ENCODE assay signal across 22 cellular contexts in genomic region chr17:45867171-45867570, GRCh38. TPM values are rescaled to one million over a fixed set of nuclear protein-coding genes. Genes with fewer than 3 reads are reported as not detected.
DNase-seq lines count a peak whose midpoint lies in the region; ATAC-seq and TF ChIP-seq lines count a peak whose summit lies in the region.
"Had no signal": no experiment of that assay in that cellular context is flagged by ENCODE, and none has a peak within 500 bp of the region (broad histone marks: within the 10 kb centered on the region; RNA-seq: fewer than 3 reads in every experiment).

No MANE protein-coding gene starts in this region.

- H3K9me3 ChIP-seq in adrenal gland (replicated peaks in 1 of 3): no peaks in the 10 kb centered on the region
- H3K9me3 ChIP-seq: BE2C had no signal

- H3K27ac Mint-ChIP-seq in activated CD4-positive, alpha-beta T cell treated with anti-CD3 and anti-CD28 coated beads for 36 hours: no peak overlapping the region
- H3K27ac Mint-ChIP-seq: CD8-positive, alpha-beta T cell; IgD-negative memory B cell had no signal

- CTCF ChIA-PET in activated CD4-positive, alpha-beta T cell treated with anti-CD3 and anti-CD28 coated beads for 36 hours (lab: Charles Lee): interaction anchor here (1.8 kb wide), 1 partner anchor 27 kb away, joined by 7 read pairs; the partner anchor contains the start of gene MAPT

- H3K4me3 Mint-ChIP-seq in activated CD4-positive, alpha-beta T cell treated with anti-CD3 and anti-CD28 coated beads for 36 hours: no peak overlapping the region
- H3K4me3 Mint-ChIP-seq: CD8-positive, alpha-beta T cell; IgD-negative memory B cell had no signal

- no peak for TF ChIP-seq CTCF in adrenal gland (IDR thresholded peaks at IDR 0.05)

- no peaks in the 10 kb centered on the region for H3K36me3 Mint-ChIP-seq in activated CD4-positive, alpha-beta T cell treated with anti-CD3 and anti-CD28 coated beads for 36 hours (ENCODE audit: low read depth)
- H3K36me3 Mint-ChIP-seq: CD8-positive, alpha-beta T cell had no signal

- no peaks in the 10 kb centered on the region for H3K36me3 ChIP-seq in adrenal gland (replicated peaks in 1 of 2)
- H3K36me3 ChIP-seq: BE2C had no signal

- H3K4me1 Mint-ChIP-seq in activated CD4-positive, alpha-beta T cell treated with anti-CD3 and anti-CD28 coated beads for 36 hours: peaks cover 5% of the 10 kb centered on the region

- ATAC-seq in activated CD4-positive, alpha-beta T cell treated with anti-CD3 and anti-CD28 coated beads for 36 hours: no peak
- ATAC-seq: CD8-positive, alpha-beta T cell; Panc1 had no signal

- H3K27me3 Mint-ChIP-seq in activated CD4-positive, alpha-beta T cell treated with anti-CD3 and anti-CD28 coated beads for 36 hours: peaks cover 11% of the 10 kb centered on the region

- intact Hi-C loops in adrenal gland (cut with DNase I): no loop called here
- intact Hi-C loops in activated CD4-positive, alpha-beta T cell treated with anti-CD3 and anti-CD28 coated beads for 36 hours (cut with DNase I, micrococcal nuclease): no loop called here

- TF ChIP-seq POLR2A in adrenal gland (IDR thresholded peaks at IDR 0.05): no peak

- WGBS in adrenal gland, 4 donors: 70 to 82% (median 78%) methylated on average over 6 of the region's 6 CpGs

- no peak overlapping the region for H3K4me3 ChIP-seq in adrenal gland

- peak; percentile 93 for DNase-seq in Ammon's horn (ENCODE audit: low spot score)
- peak in 43 of 58 donors; percentile 5 to 84 (median 51) for DNase-seq in anterior cingulate cortex (lab: John Stamatoyannopoulos, UW)
- peak; percentile 64 to 74 for DNase-seq in hippocampal formation (lab: John Stamatoyannopoulos, UW)
- peak; percentile 72 for DNase-seq in occipital lobe (lab: John Stamatoyannopoulos, UW)
- no peak for DNase-seq in adrenal gland
- DNase-seq in activated CD4-positive, alpha-beta T cell treated with anti-CD3 and anti-CD28 coated beads for 36 hours: no peak
- no peak for DNase-seq in ureter (ENCODE audit: low spot score)
- no peak for DNase-seq in OCI-M2 (lab: John Stamatoyannopoulos, UW; ENCODE audit: unreplicated experiment)
- DNase-seq: BE2C; CD8-positive, alpha-beta T cell; DMS79; HCEC 1CT; NCI-H1417 treated with DMSO at 0.1 percent for 48 hours; NCI-H1930; NCI-H2171; NCI-H446; NCI-H748 treated with DMSO at 0.1 percent for 48 hours had no signal

- no peak overlapping the region for H3K27ac ChIP-seq in adrenal gland
- H3K27ac ChIP-seq: 22Rv1 had no signal

- POLR2A ChIA-PET in activated CD4-positive, alpha-beta T cell treated with anti-CD3 and anti-CD28 coated beads for 36 hours (lab: Charles Lee): no interaction called here

- no peaks in the 10 kb centered on the region for H3K9me3 Mint-ChIP-seq in activated CD4-positive, alpha-beta T cell treated with anti-CD3 and anti-CD28 coated beads for 36 hours (ENCODE audit: low read depth)
- H3K9me3 Mint-ChIP-seq: CD8-positive, alpha-beta T cell had no signal

- H3K27me3 ChIP-seq in adrenal gland: peaks cover 11% of the 10 kb centered on the region
- H3K27me3 ChIP-seq: BE2C had no signal

- H3K4me1 ChIP-seq in adrenal gland (replicated peaks in 1 of 2): no peaks in the 10 kb centered on the region
- H3K4me1 ChIP-seq: BE2C had no signal

RNA-seq across cellular contexts. Expression of gene SPPL2C, which starts 22.5 kb away (rescaled TPM):
- not detected for total RNA-seq in occipital lobe
- total RNA-seq in adrenal gland: not detected
- not detected for polyA plus RNA-seq in adrenal gland
- not detected for total RNA-seq in activated CD4-positive, alpha-beta T cell treated with anti-CD3 and anti-CD28 coated beads for 36 hours
- total RNA-seq in ureter: not detected
- total RNA-seq: CD8-positive, alpha-beta T cell; HT1080 had no signal
- polyA plus RNA-seq: AG04450, IgD-negative memory B cell had no signal

RNA-seq across cellular contexts. Expression of gene MAPT, which starts 27.2 kb away (rescaled TPM):
- total RNA-seq in occipital lobe: 93.1 TPM
- total RNA-seq in adrenal gland: 10 to 100 TPM in 1 of 8 donors, 1 to 10 TPM in 5, under 1 TPM in 2; 0.72 to 17.6 (median 2.5) TPM
- polyA plus RNA-seq in adrenal gland: 1 to 10 TPM; 2.2 to 6.0 (median 5.9) TPM
- 1 to 10 TPM in 1 of 2 experiments, under 1 TPM in 1; 0.75 to 1.7 TPM for total RNA-seq in activated CD4-positive, alpha-beta T cell treated with anti-CD3 and anti-CD28 coated beads for 36 hours
- total RNA-seq in ureter: 6.1 TPM
- polyA plus RNA-seq: IgD-negative memory B cell had no signal

Comparison
In these comparisons a context has a peak if more than half of its experiments do, and no peak if none do; other contexts are left out.
1. DNase-seq: peak in Ammon's horn (single experiment), anterior cingulate cortex (43 of 58), hippocampal formation (2 of 2) and occipital lobe (single experiment); none in adrenal gland (0 of 7), activated CD4-positive, alpha-beta T cell treated with anti-CD3 and anti-CD28 coated beads for 36 hours (single experiment), ureter (single experiment) and OCI-M2 (single experiment).